8 cellular contexts compared by ENCODE assay signal in the genomic region with DNA sequence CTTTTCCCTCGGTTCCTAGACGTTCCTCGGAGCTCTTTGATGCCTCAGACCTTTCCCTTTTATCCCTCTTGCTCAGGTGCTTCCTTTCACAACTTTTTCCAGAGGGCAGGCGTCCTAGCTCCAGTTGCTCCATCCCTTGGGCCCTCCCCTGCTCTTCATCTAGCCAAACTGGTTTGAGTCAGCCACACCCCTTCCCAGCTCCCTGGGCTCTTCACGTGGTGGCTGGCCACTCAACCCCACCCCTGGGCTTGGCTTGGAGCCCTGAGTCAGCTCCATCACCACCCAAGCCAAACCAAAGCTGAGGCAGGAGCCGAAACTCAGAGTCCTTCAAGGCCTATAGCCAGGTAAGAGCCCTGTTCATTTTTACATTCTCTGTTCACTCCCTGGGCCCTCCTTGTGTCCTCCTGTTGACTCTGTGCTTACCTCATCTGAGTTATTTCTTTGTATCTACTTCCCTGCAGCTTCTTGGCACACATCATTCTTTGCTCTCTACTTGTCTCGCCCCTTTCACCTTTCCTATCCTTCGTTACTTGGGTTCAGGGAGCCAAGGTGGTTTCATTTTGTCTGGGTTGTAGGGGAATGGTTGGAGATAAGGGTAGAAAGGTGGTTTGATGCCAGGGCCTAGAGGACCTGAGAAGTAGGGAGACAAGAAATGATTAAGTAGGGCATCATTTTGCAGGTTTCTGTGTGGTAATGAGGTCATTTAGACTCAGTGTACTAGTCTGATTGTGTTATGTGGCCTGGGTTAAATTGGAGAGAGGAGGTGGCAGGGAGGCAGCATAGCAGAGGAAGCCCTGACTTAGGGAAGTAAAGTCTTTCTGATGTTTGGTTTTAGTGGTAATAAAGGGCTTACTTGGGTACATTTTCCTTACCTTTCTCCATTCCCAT. TPM values are rescaled to one million over a fixed set of nuclear protein-coding genes. Genes with fewer than 3 reads are reported as not detected.
DNase-seq lines count a peak whose midpoint lies in the region; ATAC-seq and TF ChIP-seq lines count a peak whose summit lies in the region.

No MANE protein-coding gene starts in this region.

- H3K4me3 Mint-ChIP-seq in CD8-positive, alpha-beta T cell: no peak overlapping the region

- no peak overlapping the region for H3K27ac ChIP-seq in CD8-positive, alpha-beta T cell (ENCODE audit: low read depth, low read length)
- peak overlapping the region; percentile 72 to 78 for H3K27ac ChIP-seq in thoracic aorta

- ATAC-seq in CD8-positive, alpha-beta T cell: no peak
- ATAC-seq in thoracic aorta (ENCODE audit: insufficient number of reproducible peaks, low FRiP score, low read depth): peak; percentile 64

- no peaks in the 10 kb centered on the region for H3K27me3 Mint-ChIP-seq in CD8-positive, alpha-beta T cell (ENCODE audit: low read depth)

- no peak for DNase-seq in CD8-positive, alpha-beta T cell
- DNase-seq in MG63 (peak; percentile 79), T47D (ENCODE audit: low read depth in 1 of 2, low spot score in 1 of 2) (peak; percentile 98), kidney glomerular epithelial cell (lab: John Stamatoyannopoulos, UW) (peak; percentile 35), thoracic aorta (ENCODE audit: low spot score) (peak; percentile 55), NCI-H2171 treated with DMSO at 0.1 percent for 48 hours (lab: John Stamatoyannopoulos, UW) (no peak)
- DNase-seq in stimulated activated naive CD4-positive, alpha-beta T cell (lab: John Stamatoyannopoulos, UW): no peak
- no peak for DNase-seq in activated CD4-positive, alpha-beta T cell treated with anti-CD3 and anti-CD28 coated beads, Interleukin-2, amount 50 U/mL, for 4 hours

- H3K4me1 Mint-ChIP-seq in CD8-positive, alpha-beta T cell (ENCODE audit: low read depth): peaks cover 5% of the 10 kb centered on the region

- H3K9me3 ChIP-seq in CD8-positive, alpha-beta T cell (ENCODE audit: low read length): no peaks in the 10 kb centered on the region
- H3K9me3 ChIP-seq in MG63 (no peaks in the 10 kb centered on the region), thoracic aorta (no peaks in the 10 kb centered on the region)

- peak overlapping the region; percentile 84 for H3K27ac Mint-ChIP-seq in CD8-positive, alpha-beta T cell

- no peak for TF ChIP-seq CTCF in CD8-positive, alpha-beta T cell (IDR thresholded peaks at IDR 0.05)
- no peak for TF ChIP-seq CTCF in thoracic aorta (IDR thresholded peaks at IDR 0.05)

- no peaks in the 10 kb centered on the region for H3K4me1 ChIP-seq in CD8-positive, alpha-beta T cell (ENCODE audit: insufficient read depth, low read length)
- H3K4me1 ChIP-seq in thoracic aorta (ENCODE audit: control insufficient read depth in 1 of 2, low read depth in 2 of 2): peaks cover 13 to 23% of the 10 kb centered on the region in 2 donors

- H3K36me3 Mint-ChIP-seq in CD8-positive, alpha-beta T cell: peaks cover 70% of the 10 kb centered on the region

- H3K9me3 Mint-ChIP-seq in CD8-positive, alpha-beta T cell: no peaks in the 10 kb centered on the region

- intact Hi-C loops in CD8-positive, alpha-beta T cell (cut with DNase I, micrococcal nuclease): no loop called here

- peaks cover 35% of the 10 kb centered on the region for H3K36me3 ChIP-seq in CD8-positive, alpha-beta T cell (ENCODE audit: insufficient read depth, low read length)
- H3K36me3 ChIP-seq in MG63 (peaks cover 93% of the 10 kb centered on the region), thoracic aorta (peaks cover 40% of the 10 kb centered on the region)

- no peaks in the 10 kb centered on the region for H3K27me3 ChIP-seq in CD8-positive, alpha-beta T cell (ENCODE audit: insufficient read depth, low read length)
- H3K27me3 ChIP-seq in MG63 (no peaks in the 10 kb centered on the region), thoracic aorta (replicated peaks; ENCODE audit: insufficient read depth) (no peaks in the 10 kb centered on the region)

- POLR2A ChIA-PET in CD8-positive, alpha-beta T cell (lab: Charles Lee): interaction anchor here (0.5 kb wide), 1 partner anchor 51 kb away, joined by 3 read pairs; no protein-coding TSS in a partner anchor

- no peak overlapping the region for H3K4me3 ChIP-seq in CD8-positive, alpha-beta T cell (ENCODE audit: low read depth, low read length)
- no peak overlapping the region for H3K4me3 ChIP-seq in MG63
- peak overlapping the region; percentile 35 for H3K4me3 ChIP-seq in thoracic aorta

- in situ Hi-C loops in T47D (cut with HindIII; ENCODE audit: low pct_unique_long_range_greater_than_20kb, low sequenced_read_pairs): no loop called here

- CTCF ChIA-PET in CD8-positive, alpha-beta T cell (lab: Charles Lee): no interaction called here

RNA-seq across cellular contexts. Expression of gene PHKG2, which starts 7.6 kb away (rescaled TPM):
- total RNA-seq in CD8-positive, alpha-beta T cell: 10 to 100 TPM; 26.4 to 36.3 TPM
- total RNA-seq in MG63 (2014; rRNA removed; shearing (Covaris generic); ENCODE audit: low replicate concordance): 18.3 and 25.2 TPM in 2 replicates
- 10 to 100 TPM; 25.6 to 26.4 TPM for total RNA-seq in thoracic aorta

RNA-seq across cellular contexts. Expression of gene CFAP119, which starts 21.3 kb away (rescaled TPM):
- 1 to 10 TPM; 2.7 to 3.6 TPM for total RNA-seq in CD8-positive, alpha-beta T cell
- total RNA-seq in MG63 (2014; rRNA removed; shearing (Covaris generic); ENCODE audit: low replicate concordance): 4.1 and 9.1 TPM in 2 replicates
- 1 to 10 TPM in 1 of 2 donors, under 1 TPM in 1; 0.27 to 1.2 TPM for total RNA-seq in thoracic aorta

RNA-seq across cellular contexts. Expression of gene RNF40, which starts 21.5 kb away (rescaled TPM):
- total RNA-seq in CD8-positive, alpha-beta T cell: 100 to 1,000 TPM in 1 of 2 experiments, 10 to 100 TPM in 1; 98.7 to 101 TPM
- 116 and 127 TPM in 2 replicates for total RNA-seq in MG63 (2014; rRNA removed; shearing (Covaris generic); ENCODE audit: low replicate concordance)
- 100 to 1,000 TPM; 109 to 112 TPM for total RNA-seq in thoracic aorta

RNA-seq across cellular contexts. Expression of gene SRCAP, which starts 41.6 kb away (rescaled TPM):
- total RNA-seq in CD8-positive, alpha-beta T cell: 10 to 100 TPM; 70.1 to 85.6 TPM
- 2.6 and 6.9 TPM in 2 replicates for total RNA-seq in MG63 (2014; rRNA removed; shearing (Covaris generic); ENCODE audit: low replicate concordance)
- 10 to 100 TPM; 39.9 to 86.1 TPM for total RNA-seq in thoracic aorta

RNA-seq across cellular contexts. Expression of gene ZNF629, which starts 46.4 kb away (rescaled TPM):
- total RNA-seq in CD8-positive, alpha-beta T cell: 1 to 10 TPM; 1.7 to 1.9 TPM
- total RNA-seq in MG63 (2014; rRNA removed; shearing (Covaris generic); ENCODE audit: low replicate concordance): 10.3 and 13.6 TPM in 2 replicates
- total RNA-seq in thoracic aorta: 10 to 100 TPM; 10.7 to 18.8 TPM

Comparison
In these comparisons a context has a peak if more than half of its experiments do, and no peak if none do; other contexts are left out.
1. DNase-seq: peak in MG63 (single experiment), T47D (2 of 2), kidney glomerular epithelial cell (single experiment) and thoracic aorta (single experiment); none in CD8-positive, alpha-beta T cell (0 of 7), NCI-H2171 treated with DMSO at 0.1 percent for 48 hours (single experiment), stimulated activated naive CD4-positive, alpha-beta T cell (0 of 6) and activated CD4-positive, alpha-beta T cell treated with anti-CD3 and anti-CD28 coated beads, Interleukin-2, amount 50 U/mL, for 4 hours (0 of 2).